In genomic region chr10:24223953-24224352, GRCh38 we compare ENCODE assay signal across 18 cellular contexts. TPM values are rescaled to one million over a fixed set of nuclear protein-coding genes. Genes with fewer than 3 reads are reported as not detected.
A peak's percentile ranks its signal among the peaks of the same experiment; 100 is the strongest.
DNase-seq lines count a peak whose midpoint lies in the region; ATAC-seq and TF ChIP-seq lines count a peak whose summit lies in the region.
"Had no signal": no experiment of that assay in that cellular context is flagged by ENCODE, and none has a peak within 500 bp of the region (broad histone marks: within the 10 kb centered on the region; RNA-seq: fewer than 3 reads in every experiment).

No MANE protein-coding gene starts in this region.

- H3K4me3 ChIP-seq in right atrium auricular region (no peak overlapping the region), upper lobe of right lung (no peak overlapping the region)
- H3K4me3 ChIP-seq: BLaER1, Peyer's patch had no signal

- H3K9me3 ChIP-seq in right atrium auricular region (no peaks in the 10 kb centered on the region), upper lobe of right lung (no peaks in the 10 kb centered on the region)
- H3K9me3 ChIP-seq: BLaER1, Peyer's patch had no signal

- TF ChIP-seq CTCF in right atrium auricular region (IDR thresholded peaks at IDR 0.05), result no peak
- no peak for TF ChIP-seq CTCF in nephron (IDR thresholded peaks at IDR 0.05; ENCODE audit: unreplicated experiment in 3 of 3)
- TF ChIP-seq CTCF in upper lobe of right lung (IDR thresholded peaks at IDR 0.05), result no peak

- DNase-seq in Right ventricle myocardium superior, result no peak
- no peak for DNase-seq in right atrium auricular region (ENCODE audit: low spot score)
- no peak for DNase-seq in left cardiac atrium
- no peak for DNase-seq in upper lobe of right lung
- DNase-seq in NCI-H69 (lab: John Stamatoyannopoulos, UW), result no peak
- DNase-seq in NCI-H510A treated with DMSO at 0.1 percent for 48 hours (lab: John Stamatoyannopoulos, UW), result no peak
- no peak for DNase-seq in SW480 (ENCODE audit: low spot score)
- DNase-seq: 8988T; CD8-positive, alpha-beta memory T cell; GF-D8; GOT3; MM.1S; NCI-H1105; NCI-H1694 treated with DMSO at 0.1 percent for 48 hours; NCI-H82; Peyer's patch had no signal

- no peaks in the 10 kb centered on the region for H3K27me3 Mint-ChIP-seq in nephron (ENCODE audit: low read depth)
- H3K27me3 Mint-ChIP-seq: CD8-positive, alpha-beta memory T cell had no signal

- H3K36me3 ChIP-seq in right atrium auricular region (peaks cover 9% of the 10 kb centered on the region), upper lobe of right lung (no peaks in the 10 kb centered on the region)
- H3K36me3 ChIP-seq: Peyer's patch had no signal

- H3K27me3 ChIP-seq in right atrium auricular region, result no peaks in the 10 kb centered on the region
- no peaks in the 10 kb centered on the region for H3K27me3 ChIP-seq in upper lobe of right lung
- H3K27me3 ChIP-seq: BLaER1, Peyer's patch had no signal

- peak overlapping the region; percentile 55 to 91 (median 89) for H3K27ac Mint-ChIP-seq in nephron
- H3K27ac Mint-ChIP-seq: CD8-positive, alpha-beta memory T cell had no signal

- H3K4me3 Mint-ChIP-seq in nephron, result no peak overlapping the region
- H3K4me3 Mint-ChIP-seq: CD8-positive, alpha-beta memory T cell had no signal

- peaks cover 71% of the 10 kb centered on the region for H3K36me3 Mint-ChIP-seq in nephron (ENCODE audit: low read depth)
- H3K36me3 Mint-ChIP-seq: CD8-positive, alpha-beta memory T cell had no signal

- ATAC-seq in Right ventricle myocardium superior (ENCODE audit: poor library complexity) (peak; percentile 86), left cardiac atrium (peak; percentile 38 to 72), upper lobe of right lung (peak; percentile 92)

- H3K4me1 ChIP-seq in right atrium auricular region (no peaks in the 10 kb centered on the region), upper lobe of right lung (no peaks in the 10 kb centered on the region)
- H3K4me1 ChIP-seq: BLaER1, Peyer's patch had no signal

- peaks cover 2% of the 10 kb centered on the region for H3K9me3 Mint-ChIP-seq in nephron

- H3K27ac ChIP-seq in right atrium auricular region (no peak overlapping the region), upper lobe of right lung (no peak overlapping the region)
- H3K27ac ChIP-seq: BLaER1, Peyer's patch had no signal

- peaks cover 13% of the 10 kb centered on the region for H3K4me1 Mint-ChIP-seq in nephron
- H3K4me1 Mint-ChIP-seq: CD8-positive, alpha-beta memory T cell had no signal

- intact Hi-C loops in Right ventricle myocardium superior (cut with DNase I) (no loop called here), left cardiac atrium (cut with DNase I) (no loop called here), upper lobe of right lung (cut with DNase I) (no loop called here)

RNA-seq across cellular contexts. Expression of gene KIAA1217, which starts 15.0 kb away (rescaled TPM):
- total RNA-seq in Right ventricle myocardium superior, result 38.2 TPM
- total RNA-seq in right atrium auricular region, result 10 to 100 TPM; 24.0 to 33.3 TPM
- 10 to 100 TPM; 19.5 to 32.6 TPM for total RNA-seq in left cardiac atrium
- 23.5 TPM for total RNA-seq in upper lobe of right lung
